In genomic region chr16:56357765-56358322, GRCh38 we compare ENCODE assay signal across 9 cellular contexts.
DNase-seq lines count a peak whose midpoint lies in the region; ATAC-seq and TF ChIP-seq lines count a peak whose summit lies in the region.
"Had no signal": no experiment of that assay in that cellular context is flagged by ENCODE, and none has a peak within 500 bp of the region (broad histone marks: within the 10 kb centered on the region; RNA-seq: fewer than 3 reads in every experiment).

No MANE protein-coding gene starts in this region.

- H3K4me2 ChIP-seq in smooth muscle cell = peak overlapping the region; percentile 82

- POLR2A ChIA-PET in activated CD4-positive, alpha-beta memory T cell treated with anti-CD3 and anti-CD28 coated beads for 36 hours (lab: Charles Lee) = interaction anchor here (1.1 kb wide), 1 partner anchor 93 kb away, joined by 3 read pairs; the partner anchor contains the start of genes NUDT21 and OGFOD1

- H3K9ac ChIP-seq in smooth muscle cell (ENCODE audit: low read depth) = peak overlapping the region; percentile 92

- H3K27me3 ChIP-seq in heart right ventricle (no peaks in the 10 kb centered on the region), smooth muscle cell (ENCODE audit: low read depth) (no peaks in the 10 kb centered on the region)

- H3K27me3 Mint-ChIP-seq in activated CD4-positive, alpha-beta memory T cell treated with anti-CD3 and anti-CD28 coated beads for 36 hours = no peaks in the 10 kb centered on the region

- H2AFZ ChIP-seq in smooth muscle cell (ENCODE audit: low read depth) = peak overlapping the region; percentile 78

- H3K4me3 Mint-ChIP-seq in activated CD4-positive, alpha-beta memory T cell treated with anti-CD3 and anti-CD28 coated beads for 36 hours = no peak overlapping the region

- DNase-seq in DMS 273 (lab: John Stamatoyannopoulos, UW; ENCODE audit: unreplicated experiment) (peak; percentile 22), DMS 273 treated with DMSO at 0.1 percent for 48 hours (lab: John Stamatoyannopoulos, UW) (no peak), heart right ventricle (no peak), smooth muscle cell (lab: John Stamatoyannopoulos, UW; ENCODE audit: unreplicated experiment) (no peak), kidney glomerular epithelial cell (lab: John Stamatoyannopoulos, UW) (no peak)
- peak; percentile 7 for DNase-seq in activated CD4-positive, alpha-beta memory T cell treated with anti-CD3 and anti-CD28 coated beads for 36 hours
- DNase-seq: SW 1271 had no signal

- H3K4me1 ChIP-seq in heart right ventricle (peaks cover 0 to 22% (median 13%) of the 10 kb centered on the region in 9 donors), smooth muscle cell (ENCODE audit: low read depth) (peaks cover 27% of the 10 kb centered on the region)

- CTCF ChIA-PET in activated CD4-positive, alpha-beta memory T cell treated with anti-CD3 and anti-CD28 coated beads for 36 hours (lab: Charles Lee) = interaction anchor here (1.8 kb wide), 1 partner anchor 414 kb away, joined by 6 read pairs; no protein-coding TSS in a partner anchor

- H3F3A ChIP-seq in smooth muscle cell (ENCODE audit: low read depth) = peaks cover 6% of the 10 kb centered on the region

- H3K36me3 ChIP-seq in heart right ventricle (peaks cover 0 to 29% (median 10%) of the 10 kb centered on the region in 9 donors), smooth muscle cell (ENCODE audit: low read depth) (no peaks in the 10 kb centered on the region)

- intact Hi-C loops in activated CD4-positive, alpha-beta memory T cell treated with anti-CD3 and anti-CD28 coated beads for 36 hours (cut with micrococcal nuclease) = loop anchor here (1.0 to 5.0 kb wide), 3 partner anchors 67 to 156 kb away; partner anchors contain the start of genes AMFR, NUDT21 and OGFOD1
- intact Hi-C loops in heart right ventricle (cut with DNase I) = no loop called here

- H4K20me1 ChIP-seq in smooth muscle cell (ENCODE audit: low read depth) = no peaks in the 10 kb centered on the region

- H3K4me3 ChIP-seq in heart right ventricle = no peak overlapping the region
- H3K4me3 ChIP-seq in smooth muscle cell = peak overlapping the region; percentile 59

- WGBS in heart right ventricle, 2 donors = 89 to 90% methylated on average over 13 of the region's 13 CpGs
- WGBS in smooth muscle cell (ENCODE audit: low lambda C conversion rate) = 91% methylated on average over 13 of the region's 13 CpGs

- peaks cover 6% of the 10 kb centered on the region for H3K36me3 Mint-ChIP-seq in activated CD4-positive, alpha-beta memory T cell treated with anti-CD3 and anti-CD28 coated beads for 36 hours

- ATAC-seq in heart right ventricle (no peak), HG03139 (IDR thresholded peaks at IDR 0.05; ENCODE audit: unreplicated experiment) (no peak), HG03097 (IDR thresholded peaks at IDR 0.05; ENCODE audit: low FRiP score, unreplicated experiment) (no peak)

- no peaks in the 10 kb centered on the region for H3K9me3 Mint-ChIP-seq in activated CD4-positive, alpha-beta memory T cell treated with anti-CD3 and anti-CD28 coated beads for 36 hours

- H3K9me3 ChIP-seq in heart right ventricle (no peaks in the 10 kb centered on the region), smooth muscle cell (replicated peaks; ENCODE audit: low read depth) (no peaks in the 10 kb centered on the region)

- H3K27ac Mint-ChIP-seq in activated CD4-positive, alpha-beta memory T cell treated with anti-CD3 and anti-CD28 coated beads for 36 hours = no peak overlapping the region

- H3K27ac ChIP-seq in heart right ventricle = peak overlapping the region in 6 of 10 donors; percentile 38 to 74 (median 68)
- peak overlapping the region; percentile 72 for H3K27ac ChIP-seq in smooth muscle cell (ENCODE audit: low read depth)

- peaks cover 23% of the 10 kb centered on the region for H3K4me1 Mint-ChIP-seq in activated CD4-positive, alpha-beta memory T cell treated with anti-CD3 and anti-CD28 coated beads for 36 hours (ENCODE audit: low read depth)

- no peaks in the 10 kb centered on the region for H3K79me2 ChIP-seq in smooth muscle cell (ENCODE audit: low read depth)

- TF ChIP-seq CTCF in heart right ventricle (IDR thresholded peaks at IDR 0.05) = no peak
- TF ChIP-seq CTCF in smooth muscle cell (IDR thresholded peaks at IDR 0.05; ENCODE audit: borderline replicate concordance, insufficient read depth, poor library complexity, severe bottlenecking) = no peak

Comparison
In these comparisons a context has a peak if more than half of its experiments do, and no peak if none do; other contexts are left out.
1. DNase-seq: peak in DMS 273 (single experiment) and activated CD4-positive, alpha-beta memory T cell treated with anti-CD3 and anti-CD28 coated beads for 36 hours (single experiment); none in DMS 273 treated with DMSO at 0.1 percent for 48 hours (single experiment), heart right ventricle (0 of 2), smooth muscle cell (single experiment) and kidney glomerular epithelial cell (single experiment).